20 cellular contexts compared by ENCODE assay signal in genomic region chr13:40515702-40516101, GRCh38.
A peak's percentile ranks its signal among the peaks of the same experiment; 100 is the strongest.
DNase-seq lines count a peak whose midpoint lies in the region; ATAC-seq and TF ChIP-seq lines count a peak whose summit lies in the region.
"Had no signal": no experiment of that assay in that cellular context is flagged by ENCODE, and none has a peak within 500 bp of the region (broad histone marks: within the 10 kb centered on the region; RNA-seq: fewer than 3 reads in every experiment).

No MANE protein-coding gene starts in this region.

- H3K27me3 Mint-ChIP-seq in MCF 10A (ENCODE audit: insufficient read depth, unreplicated experiment) (no peaks in the 10 kb centered on the region), endothelial cell (ENCODE audit: unreplicated experiment) (peaks cover 3% of the 10 kb centered on the region)
- H3K27me3 Mint-ChIP-seq in activated naive CD8-positive, alpha-beta T cell treated with anti-CD3 and anti-CD28 coated beads for 36 hours, result no peaks in the 10 kb centered on the region
- H3K27me3 Mint-ChIP-seq: CD4-positive, CD25-positive, alpha-beta regulatory T cell; CD8-positive, alpha-beta memory T cell had no signal

- peaks cover 10% of the 10 kb centered on the region for H3K4me1 Mint-ChIP-seq in MCF 10A (ENCODE audit: insufficient read depth, unreplicated experiment)
- H3K4me1 Mint-ChIP-seq in activated naive CD8-positive, alpha-beta T cell treated with anti-CD3 and anti-CD28 coated beads for 36 hours, result peaks cover 68% of the 10 kb centered on the region
- H3K4me1 Mint-ChIP-seq in endothelial cell (ENCODE audit: unreplicated experiment), result peaks cover 7% of the 10 kb centered on the region

- TF ChIP-seq CTCF in MCF 10A (IDR thresholded peaks at IDR 0.05; ENCODE audit: unreplicated experiment), result no peak
- no peak for TF ChIP-seq CTCF in breast epithelium (IDR thresholded peaks at IDR 0.05)
- no peak for TF ChIP-seq CTCF in endothelial cell (IDR thresholded peaks at IDR 0.05; ENCODE audit: unreplicated experiment)
- no peak for TF ChIP-seq CTCF in GM20000 (IDR thresholded peaks at IDR 0.05; ENCODE audit: extremely low read depth, missing control alignments)

- H3K36me3 Mint-ChIP-seq in MCF 10A (ENCODE audit: insufficient read depth, unreplicated experiment) (peaks cover 6% of the 10 kb centered on the region), endothelial cell (ENCODE audit: low read depth, unreplicated experiment) (no peaks in the 10 kb centered on the region)
- H3K36me3 Mint-ChIP-seq in activated naive CD8-positive, alpha-beta T cell treated with anti-CD3 and anti-CD28 coated beads for 36 hours, result peaks cover 17% of the 10 kb centered on the region
- H3K36me3 Mint-ChIP-seq: CD4-positive, CD25-positive, alpha-beta regulatory T cell had no signal

- no peaks in the 10 kb centered on the region for H3K9me3 ChIP-seq in breast epithelium
- H3K9me3 ChIP-seq: BE2C had no signal

- ATAC-seq in left colon, result no peak
- ATAC-seq: GM12878, GM23338 had no signal

- no peaks in the 10 kb centered on the region for H3K9me3 Mint-ChIP-seq in MCF 10A (ENCODE audit: unreplicated experiment)
- peaks cover 6% of the 10 kb centered on the region for H3K9me3 Mint-ChIP-seq in activated naive CD8-positive, alpha-beta T cell treated with anti-CD3 and anti-CD28 coated beads for 36 hours
- no peaks in the 10 kb centered on the region for H3K9me3 Mint-ChIP-seq in endothelial cell (ENCODE audit: unreplicated experiment)
- H3K9me3 Mint-ChIP-seq: CD8-positive, alpha-beta memory T cell; GM23338 had no signal

- no peak overlapping the region for H3K4me3 Mint-ChIP-seq in MCF 10A (ENCODE audit: unreplicated experiment)
- H3K4me3 Mint-ChIP-seq in activated naive CD8-positive, alpha-beta T cell treated with anti-CD3 and anti-CD28 coated beads for 36 hours, result no peak overlapping the region
- H3K4me3 Mint-ChIP-seq in endothelial cell (ENCODE audit: unreplicated experiment), result no peak overlapping the region
- H3K4me3 Mint-ChIP-seq: CD8-positive, alpha-beta memory T cell; GM23338 had no signal

- H3K4me1 ChIP-seq in breast epithelium, result no peaks in the 10 kb centered on the region
- H3K4me1 ChIP-seq: BE2C had no signal

- no peak for TF ChIP-seq POLR2A in breast epithelium (IDR thresholded peaks at IDR 0.05)

- intact Hi-C loops in MCF 10A (cut with micrococcal nuclease), result no loop called here
- intact Hi-C loops in breast epithelium (cut with DNase I; ENCODE audit: low total_unique reads), result no loop called here
- intact Hi-C loops in left colon (cut with DNase I, micrococcal nuclease), result no loop called here

- H3K27me3 ChIP-seq in breast epithelium, result no peaks in the 10 kb centered on the region
- H3K27me3 ChIP-seq: BE2C had no signal

- no peak overlapping the region for H3K27ac ChIP-seq in breast epithelium
- H3K27ac ChIP-seq: HL-60 had no signal

- DNase-seq in MCF 10A (ENCODE audit: unreplicated experiment) (no peak), breast epithelium (ENCODE audit: low spot score in 2 of 2) (no peak), endothelial cell (ENCODE audit: low spot score) (no peak), GM20000 (ENCODE audit: low spot score) (no peak), left colon (no peak), AG08396 (ENCODE audit: low spot score) (no peak)
- DNase-seq in activated naive CD8-positive, alpha-beta T cell treated with anti-CD3 and anti-CD28 coated beads for 36 hours, result no peak
- DNase-seq: BE2C; C1 segment of cervical spinal cord; CD4-positive, CD25-positive, alpha-beta regulatory T cell; CD8-positive, alpha-beta memory T cell; COR-L47; DMS 273 treated with DMSO at 0.1 percent for 48 hours; DMS53; DND-41; EL; HCEC 1CT had no signal

- no TSS peak for BruUV-seq in MCF 10A (replicated peaks; lab: Mats Ljungman, UMichigan)

- H3K4me3 ChIP-seq in breast epithelium, result no peak overlapping the region
- H3K4me3 ChIP-seq: GM12878, GM23338 had no signal

- POLR2A ChIA-PET in MCF 10A (lab: Yijun Ruan, JAX), result interaction anchor here (0.6 kb wide), 1 partner anchor 135 kb away, joined by 3 read pairs; no protein-coding TSS in a partner anchor

- H3K36me3 ChIP-seq in breast epithelium, result no peaks in the 10 kb centered on the region
- H3K36me3 ChIP-seq: BE2C had no signal

- H3K27ac Mint-ChIP-seq in MCF 10A (ENCODE audit: low read depth, unreplicated experiment) (peak overlapping the region; percentile 73), endothelial cell (ENCODE audit: unreplicated experiment) (peak overlapping the region; percentile 15)
- peak overlapping the region; percentile 31 for H3K27ac Mint-ChIP-seq in activated naive CD8-positive, alpha-beta T cell treated with anti-CD3 and anti-CD28 coated beads for 36 hours
- H3K27ac Mint-ChIP-seq: GM23338 had no signal

- CTCF ChIA-PET in MCF 10A (lab: Yijun Ruan, JAX), result interaction anchor here (0.6 kb wide), 2 partner anchors 85 to 124 kb away, joined by 3 read pairs; no protein-coding TSS in a partner anchor

Comparison
In these comparisons a context has a peak if more than half of its experiments do, and no peak if none do; other contexts are left out.
1. H3K27ac Mint-ChIP-seq: peak in every context shown above with its lines; median percentile 73 in MCF 10A; 31 in activated naive CD8-positive, alpha-beta T cell treated with anti-CD3 and anti-CD28 coated beads for 36 hours; 15 in endothelial cell.